Comparison of ENCODE assay signal across 8 cellular contexts in the genomic region with DNA sequence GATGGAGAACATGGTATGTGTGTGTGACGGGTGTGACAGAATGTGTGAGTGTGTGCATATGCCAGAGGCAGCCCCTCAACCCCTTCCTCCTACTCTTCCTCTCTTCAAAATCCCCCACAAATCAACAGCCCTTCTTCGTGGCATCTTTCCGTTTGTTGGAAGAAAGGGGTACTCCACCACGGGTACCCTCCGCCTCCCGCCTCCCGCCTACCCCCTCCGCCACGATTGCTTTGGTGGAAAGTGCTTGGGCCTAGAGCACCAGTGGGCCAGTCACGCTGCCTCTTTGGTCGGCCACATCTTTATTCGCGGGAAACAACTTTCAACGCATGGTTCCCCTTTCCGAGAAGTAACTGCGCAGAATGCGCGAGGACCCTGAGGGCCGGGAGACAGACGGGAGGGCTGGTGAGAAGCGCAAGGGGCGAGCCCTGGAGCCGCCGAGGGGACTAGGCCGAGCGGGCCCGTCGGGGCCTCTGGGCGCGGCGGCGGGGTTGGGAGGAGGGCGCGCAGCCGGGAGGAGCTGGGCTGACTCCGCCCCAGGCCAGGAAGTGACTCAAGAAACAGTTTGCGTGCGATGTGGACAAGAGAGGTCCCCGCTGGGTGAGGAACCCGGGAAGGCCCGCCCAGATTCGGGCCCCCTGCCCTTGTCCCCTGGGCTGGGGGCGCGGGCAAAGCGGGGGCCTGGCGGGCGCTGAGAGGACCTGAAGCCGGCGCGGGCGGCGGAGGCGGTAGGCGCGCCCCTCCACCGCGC. TPM values are rescaled to one million over a fixed set of nuclear protein-coding genes. Genes with fewer than 3 reads are reported as not detected.
DNase-seq lines count a peak whose midpoint lies in the region; ATAC-seq, FAIRE-seq and TF ChIP-seq lines count a peak whose summit lies in the region.

Gene CBLN3 (minus strand): TSS at position 274 of the 748 bp plus-strand sequence. CDS start 614 bp downstream, outside the sequence.
Gene KHNYN (plus strand): TSS at position 560 of the 748 bp plus-strand sequence. CDS start 777 bp downstream, outside the sequence.

- intact Hi-C loops in A673 (cut with micrococcal nuclease; ENCODE audit: unreplicated experiment) = loop anchor here (2.0 to 10.0 kb wide), 4 partner anchors 65 to 415 kb away; partner anchors contain the start of gene TINF2

- no peaks in the 10 kb centered on the region for H3K27me3 ChIP-seq in A673 (replicated peaks; ENCODE audit: insufficient read depth, low read depth, low read length, poor library complexity)
- H3K27me3 ChIP-seq in bronchial epithelial cell (ENCODE audit: control insufficient read depth, insufficient read depth, low read length) = no peaks in the 10 kb centered on the region

- POLR2A ChIA-PET in A673 (lab: Charles Lee; ENCODE audit: low non-redundant PET) = interaction anchor here (0.5 kb wide), 1 partner anchor 158 kb away, joined by 3 read pairs; the partner anchor contains the start of gene RABGGTA

- no peaks in the 10 kb centered on the region for H3K9me3 ChIP-seq in A673 (ENCODE audit: low read depth, low read length, poor library complexity, severe bottlenecking)

- no peak for FAIRE-seq in bronchial epithelial cell (lab: Jason Lieb, UNC)

- TF ChIP-seq CTCF in A673 (conservative IDR thresholded peaks at IDR 0.05; ENCODE audit: low read depth, low read length) (no peak), WI38 (IDR thresholded peaks at IDR 0.05; ENCODE audit: low read depth, low read length) (no peak), bronchial epithelial cell (IDR thresholded peaks at IDR 0.05; ENCODE audit: insufficient read depth, low read length, severe bottlenecking) (no peak)

- H3K36me3 ChIP-seq in A673 (ENCODE audit: insufficient read depth, low read length, poor library complexity, severe bottlenecking) (peaks cover 25% of the 10 kb centered on the region), bronchial epithelial cell (ENCODE audit: control insufficient read depth, insufficient read depth, low read length) (peaks cover 17% of the 10 kb centered on the region)

- H3K4me1 ChIP-seq in A673 (ENCODE audit: insufficient read depth, low read length, poor library complexity, severe bottlenecking) = peaks cover 16% of the 10 kb centered on the region

- ATAC-seq in GM18519 (IDR thresholded peaks at IDR 0.05; ENCODE audit: low FRiP score, unreplicated experiment) = peak; percentile 73
- peak; percentile 79 for ATAC-seq in HG03039 (IDR thresholded peaks at IDR 0.05; ENCODE audit: unreplicated experiment)

- CTCF ChIA-PET in A673 (lab: Charles Lee) = interaction anchor here (1.1 to 3.3 kb wide), 3 partner anchors 63 to 122 kb away, joined by 4 to 101 read pairs (median 5); partner anchors contain the start of genes ADCY4 and CIDEB

- no TSS peak for BruUV-seq in A673 (replicated peaks; lab: Mats Ljungman, UMichigan)

- peak; percentile 90 for DNase-seq in A673 (ENCODE audit: low spot score)
- peak; percentile 16 for DNase-seq in NCI-H2081 treated with DMSO at 0.1 percent for 48 hours (lab: John Stamatoyannopoulos, UW)
- peak; percentile 75 for DNase-seq in bronchial epithelial cell (ENCODE audit: low read depth)
- DNase-seq in islet precursor cell = peak; percentile 94
- peak; percentile 75 to 83 for DNase-seq in stimulated activated CD4-positive, alpha-beta T cell treated with anti-CD3 and anti-CD28 coated beads, Interleukin-12 subunit alpha, Interleukin-12 subunit beta, amount 100 ng/mL, for 24 hours (ENCODE audit: low read depth in 2 of 2)

- peak within 1 kb of the TSS; percentile 75 for H3K4me3 ChIP-seq in A673 (ENCODE audit: low read depth, low read length, poor library complexity, severe bottlenecking)
- H3K4me3 ChIP-seq in WI38 (ENCODE audit: low read depth, low read length) = peak within 1 kb of the TSS; percentile 73
- peak within 1 kb of the TSS; percentile 78 for H3K4me3 ChIP-seq in bronchial epithelial cell (ENCODE audit: low read depth, low read length)

- peak within 1 kb of the TSS; percentile 87 for H3K27ac ChIP-seq in A673 (ENCODE audit: low read depth, low read length, poor library complexity, severe bottlenecking)

RNA-seq across cellular contexts. Expression of gene CBLN3, which starts in this region (rescaled TPM):
- total RNA-seq in A673 (2021) (0.80 and 1.4 TPM in 2 replicates), bronchial epithelial cell (0.38 and 0.53 TPM in 2 replicates)

RNA-seq across cellular contexts. Expression of gene KHNYN, which starts in this region (rescaled TPM):
- total RNA-seq in A673 (2021) (32.7 and 40.3 TPM in 2 replicates), bronchial epithelial cell (128 and 167 TPM in 2 replicates)

Comparison
In these comparisons a context has a peak if more than half of its experiments do, and no peak if none do; other contexts are left out.
1. Peak in every context shown above with its lines: DNase-seq, ATAC-seq, H3K4me3 ChIP-seq and H3K27ac ChIP-seq.
2. DNase-seq: peak in every context shown above with its lines; median percentile 94 in islet precursor cell; 90 in A673; 79 in stimulated activated CD4-positive, alpha-beta T cell treated with anti-CD3 and anti-CD28 coated beads, Interleukin-12 subunit alpha, Interleukin-12 subunit beta, amount 100 ng/mL, for 24 hours; 75 in bronchial epithelial cell; 16 in NCI-H2081 treated with DMSO at 0.1 percent for 48 hours.